16 cellular contexts compared by ENCODE assay signal in genomic region chr10:107969936-107970335, GRCh38.
A peak's percentile ranks its signal among the peaks of the same experiment; 100 is the strongest.
DNase-seq lines count a peak whose midpoint lies in the region; ATAC-seq and TF ChIP-seq lines count a peak whose summit lies in the region.
"Had no signal": no experiment of that assay in that cellular context is flagged by ENCODE, and none has a peak within 500 bp of the region (broad histone marks: within the 10 kb centered on the region; RNA-seq: fewer than 3 reads in every experiment).

No MANE protein-coding gene starts in this region.

- peaks cover 5% of the 10 kb centered on the region for H3K36me3 Mint-ChIP-seq in MCF 10A (ENCODE audit: insufficient read depth, unreplicated experiment)
- H3K36me3 Mint-ChIP-seq: CD4-positive, alpha-beta memory T cell had no signal

- H3K27me3 Mint-ChIP-seq in MCF 10A (ENCODE audit: insufficient read depth, unreplicated experiment) = no peaks in the 10 kb centered on the region
- H3K27me3 Mint-ChIP-seq: CD4-positive, alpha-beta memory T cell had no signal

- no peak for TF ChIP-seq POLR2A in breast epithelium (IDR thresholded peaks at IDR 0.05)

- peak overlapping the region; percentile 92 for H3K27ac Mint-ChIP-seq in MCF 10A (ENCODE audit: low read depth, unreplicated experiment)
- H3K27ac Mint-ChIP-seq: CD4-positive, alpha-beta memory T cell; HFFc6 had no signal

- intact Hi-C loops in MCF 10A (cut with micrococcal nuclease) = loop anchor here (10.0 kb wide), 1 partner anchor 385 kb away; no protein-coding TSS in a partner anchor
- intact Hi-C loops in breast epithelium (cut with DNase I; ENCODE audit: low total_unique reads) = no loop called here

- no peaks in the 10 kb centered on the region for H3K27me3 ChIP-seq in breast epithelium
- no peaks in the 10 kb centered on the region for H3K27me3 ChIP-seq in neural cell (ENCODE audit: insufficient read depth, low read depth, low read length)

- TF ChIP-seq EP300 in neural cell (conservative IDR thresholded peaks at IDR 0.05; ENCODE audit: poor library complexity, severe bottlenecking) = peak; percentile 96

- H3K4me1 ChIP-seq in breast epithelium = no peaks in the 10 kb centered on the region
- H3K4me1 ChIP-seq: HAP-1 had no signal

- no peaks in the 10 kb centered on the region for H3F3A ChIP-seq in neural cell (ENCODE audit: insufficient read depth, low read length, poor library complexity, severe bottlenecking)

- H3K27ac ChIP-seq in breast epithelium (no peak overlapping the region), VCaP (peak overlapping the region; percentile 49; the same call in 1 of the 2 replicates), neural cell (ENCODE audit: low read length) (no peak overlapping the region)

- H3K4me3 Mint-ChIP-seq in MCF 10A (ENCODE audit: unreplicated experiment) = no peak overlapping the region
- H3K4me3 Mint-ChIP-seq: CD4-positive, alpha-beta memory T cell; HFFc6 had no signal

- H3K9me2 ChIP-seq in neural cell (ENCODE audit: insufficient read depth, low read length) = no peaks in the 10 kb centered on the region

- no peak overlapping the region for H3K4me2 ChIP-seq in neural cell (ENCODE audit: low read length)

- H3K9ac ChIP-seq in neural cell (ENCODE audit: low read length) = no peak overlapping the region

- H3K4me3 ChIP-seq in breast epithelium (no peak overlapping the region), neural cell (ENCODE audit: low read length) (no peak overlapping the region)
- H3K4me3 ChIP-seq: HAP-1 had no signal

- POLR2A ChIA-PET in MCF 10A (lab: Yijun Ruan, JAX) = no interaction called here

- no peak overlapping the region for H2AFZ ChIP-seq in neural cell (ENCODE audit: low read depth, low read length)

- no peaks in the 10 kb centered on the region for H3K79me2 ChIP-seq in neural cell (replicated peaks; ENCODE audit: insufficient read depth, low read length)

- H3K9me3 Mint-ChIP-seq in MCF 10A (ENCODE audit: unreplicated experiment) = peaks cover 6% of the 10 kb centered on the region

- peaks cover 41% of the 10 kb centered on the region for H3K4me1 Mint-ChIP-seq in MCF 10A (ENCODE audit: insufficient read depth, unreplicated experiment)
- H3K4me1 Mint-ChIP-seq: CD4-positive, alpha-beta memory T cell had no signal

- DNase-seq in MCF 10A (ENCODE audit: unreplicated experiment) (no peak), breast epithelium (ENCODE audit: low spot score in 2 of 2) (no peak), NAMALWA (ENCODE audit: low spot score) (no peak), NOMO-1 treated with dmso at 0.1 percent for 144 hours (lab: John Stamatoyannopoulos, UW; ENCODE audit: unreplicated experiment) (no peak)
- DNase-seq: C1 segment of cervical spinal cord; Calu3; CD4-positive, alpha-beta memory T cell; COR-L47; DMS79 treated with DMSO at 0.1 percent for 48 hours; GF-D8; GOT3; HFFc6 had no signal

- H3K9me3 ChIP-seq in breast epithelium (no peaks in the 10 kb centered on the region), neural cell (ENCODE audit: low read length) (no peaks in the 10 kb centered on the region)
- H3K9me3 ChIP-seq: HAP-1 had no signal

- TF ChIP-seq CTCF in MCF 10A (IDR thresholded peaks at IDR 0.05; ENCODE audit: unreplicated experiment) (no peak), breast epithelium (IDR thresholded peaks at IDR 0.05) (no peak), VCaP (conservative IDR thresholded peaks at IDR 0.05) (no peak), neural cell (IDR thresholded peaks at IDR 0.05; ENCODE audit: poor library complexity, severe bottlenecking) (no peak)

- BruUV-seq in MCF 10A (replicated peaks; lab: Mats Ljungman, UMichigan) = no TSS peak

- TF ChIP-seq RAD21 in neural cell (conservative IDR thresholded peaks at IDR 0.05) = no peak

- CTCF ChIA-PET in MCF 10A (lab: Yijun Ruan, JAX) = interaction anchor here (0.6 kb wide), 1 partner anchor 1344 kb away, joined by 3 read pairs; no protein-coding TSS in a partner anchor

- H4K20me1 ChIP-seq in neural cell (ENCODE audit: insufficient read depth) = no peaks in the 10 kb centered on the region

- no peak for ATAC-seq in HG03280 (IDR thresholded peaks at IDR 0.05; ENCODE audit: unreplicated experiment)

- H3K36me3 ChIP-seq in breast epithelium (no peaks in the 10 kb centered on the region), neural cell (ENCODE audit: insufficient read depth, low read length) (no peaks in the 10 kb centered on the region)
- H3K36me3 ChIP-seq: HAP-1 had no signal

TF ChIP-seq in neural cell, 6 proteins besides CTCF, POLR2A, EP300 and RAD21:
- TF ChIP-seq TAF1 (IDR thresholded peaks at IDR 0.05; ENCODE audit: low read depth) = no peak
- no peak for TF ChIP-seq MXI1 (conservative IDR thresholded peaks at IDR 0.05; ENCODE audit: poor library complexity, severe bottlenecking)
- no peak for TF ChIP-seq EZH2 (IDR thresholded peaks at IDR 0.05; ENCODE audit: borderline replicate concordance, insufficient read depth, low read length, poor library complexity, severe bottlenecking)
- TF ChIP-seq POLR2AphosphoS5 (IDR thresholded peaks at IDR 0.05) = peak; percentile 92
- no peak for TF ChIP-seq SMC3 (conservative IDR thresholded peaks at IDR 0.05; ENCODE audit: poor library complexity)
- no peak for TF ChIP-seq REST (IDR thresholded peaks at IDR 0.05; ENCODE audit: borderline replicate concordance)
